28 cellular contexts compared by ENCODE assay signal in genomic region chr11:30254307-30255298, GRCh38. TPM values are rescaled to one million over a fixed set of nuclear protein-coding genes. Genes with fewer than 3 reads are reported as not detected.
DNase-seq lines count a peak whose midpoint lies in the region; TF ChIP-seq lines count a peak whose summit lies in the region.
"Had no signal": no experiment of that assay in that cellular context is flagged by ENCODE, and none has a peak within 500 bp of the region (broad histone marks: within the 10 kb centered on the region; RNA-seq: fewer than 3 reads in every experiment).

No MANE protein-coding gene starts in this region.

- peak overlapping the region; percentile 72 for H3K27ac ChIP-seq in ACC112 (ENCODE audit: low read depth, low read length)
- peak overlapping the region in 1 of 2 experiments; percentile 67; a peak in 2 of 4 replicates for H3K27ac ChIP-seq in SK-N-SH (ENCODE audit: low read depth in 2 of 2, low read length in 1 of 2)
- H3K27ac ChIP-seq in adrenal gland, result no peak overlapping the region
- H3K27ac ChIP-seq: dorsolateral prefrontal cortex had no signal

- CTCF ChIA-PET in SK-N-SH (lab: Yijun Ruan, JAX), result interaction anchor here (0.6 kb wide), 1 partner anchor 684 kb away, joined by 5 read pairs; no protein-coding TSS in a partner anchor

- no peaks in the 10 kb centered on the region for H3K36me3 ChIP-seq in ACC112 (ENCODE audit: insufficient read depth, low read length)
- no peaks in the 10 kb centered on the region for H3K36me3 ChIP-seq in SK-N-SH (replicated peaks in 1 of 2; ENCODE audit: control insufficient read depth in 1 of 2, insufficient read depth in 2 of 2, low read length in 1 of 2)
- H3K36me3 ChIP-seq in adrenal gland (replicated peaks in 1 of 2), result no peaks in the 10 kb centered on the region

- peak overlapping the region; percentile 76 for H3K4me2 ChIP-seq in SK-N-SH

- DNase-seq in H4 (ENCODE audit: low spot score) (peak; percentile 13), SK-N-SH (no peak), foreskin melanocyte (peak; percentile 3), adrenal gland (no peak), NCI-H1436 treated with DMSO at 0.1 percent for 48 hours (lab: John Stamatoyannopoulos, UW) (no peak), Ammon's horn (ENCODE audit: low spot score) (no peak)
- no peak for DNase-seq in stimulated activated CD4-positive, alpha-beta T cell treated with anti-CD3 and anti-CD28 coated beads, Interleukin-4, amount 100 ng/mL, for 24 hours
- DNase-seq: activated CD4-positive, CD25-positive, alpha-beta regulatory T cell treated with anti-CD3 and anti-CD28 coated beads, Interleukin-2, amount 50 U/mL, for 72 hours; activated CD8-positive, alpha-beta T cell treated with anti-CD3 and anti-CD28 coated beads, Interleukin-2, amount 10 ng/mL, durations not matched to agents 7 days and 5 days; activated gamma-delta T cell treated with Interleukin-2 at 50 U/mL for 16 hours; AML-193; dorsolateral prefrontal cortex; head of caudate nucleus; Kasumi-1; left cardiac atrium; mesenchymal stem cell; NCI-H1105 treated with DMSO at 0.1 percent for 48 hours; NCI-H510A treated with DMSO at 0.1 percent for 48 hours; nucleus accumbens; retina; stimulated activated CD4-positive, alpha-beta T cell treated with anti-CD3 and anti-CD28 coated beads, Interleukin-4, amount 100 ng/mL, for 1 hour; stimulated activated naive CD8-positive, alpha-beta T cell treated with anti-CD3 and anti-CD28 coated beads, Interleukin-15, Interleukin-2, amounts not matched to agents 100 U/mL and 50 U/mL, for 24 hours had no signal

- TF ChIP-seq EP300 in SK-N-SH (IDR thresholded peaks at IDR 0.05; ENCODE audit: borderline replicate concordance in 1 of 2, low read depth in 1 of 2, low read length in 1 of 2), result no peak

- H3K79me2 ChIP-seq in ACC112 (ENCODE audit: control insufficient read depth, insufficient read depth, low read length, unreplicated experiment) (no peaks in the 10 kb centered on the region), SK-N-SH (ENCODE audit: insufficient read depth) (no peaks in the 10 kb centered on the region)

- H2AFZ ChIP-seq in ACC112 (ENCODE audit: low read length, unreplicated experiment) (peak overlapping the region; percentile 90), SK-N-SH (ENCODE audit: low read depth) (peak overlapping the region; percentile 98)

- H3K9me2 ChIP-seq in SK-N-SH, result no peaks in the 10 kb centered on the region

- intact Hi-C loops in adrenal gland (cut with DNase I), result no loop called here

- no peaks in the 10 kb centered on the region for H4K20me1 ChIP-seq in SK-N-SH (ENCODE audit: insufficient read depth)

- peaks cover 26% of the 10 kb centered on the region for H3K4me1 ChIP-seq in ACC112 (ENCODE audit: control insufficient read depth, insufficient read depth, low read length, unreplicated experiment)
- H3K4me1 ChIP-seq in SK-N-SH (ENCODE audit: control insufficient read depth in 1 of 2, insufficient read depth in 2 of 2, low read depth in 1 of 2, low read length in 1 of 2), result peaks cover 0 to 7% of the 10 kb centered on the region in 2 experiments; a peak in 2 of 4 replicates
- peaks cover 5 to 16% of the 10 kb centered on the region in 2 donors for H3K4me1 ChIP-seq in adrenal gland (replicated peaks in 1 of 2)

- peak overlapping the region; percentile 52; the same call in 1 of the 2 replicates for H3K9ac ChIP-seq in SK-N-SH

- no peak for TF ChIP-seq RAD21 in SK-N-SH (IDR thresholded peaks at IDR 0.05; ENCODE audit: low read length)

- POLR2A ChIA-PET in SK-N-SH (lab: Yijun Ruan, JAX), result no interaction called here

- H3K27me3 ChIP-seq in ACC112 (ENCODE audit: insufficient read depth, low read length), result no peaks in the 10 kb centered on the region
- no peaks in the 10 kb centered on the region for H3K27me3 ChIP-seq in SK-N-SH (ENCODE audit: insufficient read depth)
- H3K27me3 ChIP-seq in adrenal gland, result no peaks in the 10 kb centered on the region
- H3K27me3 ChIP-seq: dorsolateral prefrontal cortex had no signal

- H3K9me3 ChIP-seq in SK-N-SH, result no peaks in the 10 kb centered on the region
- no peaks in the 10 kb centered on the region for H3K9me3 ChIP-seq in adrenal gland (replicated peaks in 1 of 3)

- H3K4me3 ChIP-seq in ACC112 (ENCODE audit: low read depth, low read length) (no peak overlapping the region), SK-N-SH (ENCODE audit: low read depth in 2 of 2, low read length in 1 of 2) (no peak overlapping the region), adrenal gland (no peak overlapping the region)
- H3K4me3 ChIP-seq: dorsolateral prefrontal cortex had no signal

- TF ChIP-seq CTCF in SK-N-SH (IDR thresholded peaks at IDR 0.05) (no peak), adrenal gland (IDR thresholded peaks at IDR 0.05) (no peak)

- TF ChIP-seq POLR2A in adrenal gland (IDR thresholded peaks at IDR 0.05), result no peak

- 21% methylated on average over 3 of the region's 3 CpGs for WGBS in SK-N-SH (ENCODE audit: low lambda C conversion rate)
- 57 to 69% (median 65%) methylated on average over 3 of the region's 3 CpGs for WGBS in adrenal gland, 4 donors

- peaks cover 22% of the 10 kb centered on the region for H3F3A ChIP-seq in SK-N-SH (replicated peaks; ENCODE audit: insufficient read depth)

TF ChIP-seq in SK-N-SH, 30 proteins besides CTCF, POLR2A, EP300 and RAD21:
- TF ChIP-seq RFX5 (IDR thresholded peaks at IDR 0.05; ENCODE audit: low read length) (no peak), FOXM1 (IDR thresholded peaks at IDR 0.05; ENCODE audit: low read depth) (peak; percentile 24; the same call in 1 of the 2 replicates), TEAD4 (IDR thresholded peaks at IDR 0.05; ENCODE audit: borderline replicate concordance, insufficient read depth) (no peak), ELF1 (IDR thresholded peaks at IDR 0.05) (peak; percentile 65), RXRA (IDR thresholded peaks at IDR 0.05; ENCODE audit: borderline replicate concordance, low read depth) (no peak), GABPA (IDR thresholded peaks at IDR 0.05; ENCODE audit: low read depth) (no peak), FOSL2 (IDR thresholded peaks at IDR 0.05; ENCODE audit: borderline replicate concordance, low read depth) (peak; percentile 65), PBX3 (IDR thresholded peaks at IDR 0.05) (peak; percentile 59), JUND (IDR thresholded peaks at IDR 0.05) (peak; percentile 66)

RNA-seq across cellular contexts. Expression of gene FSHB, which starts 23.8 kb away (rescaled TPM):
- not detected in 2 replicates for total RNA-seq in H4 (2014; rRNA removed; shearing (Covaris generic))
- polyA plus RNA-seq in SK-N-SH (2012; rRNA removed), result not detected in 2 replicates
- not detected in 2 replicates for polyA plus RNA-seq in SK-N-SH (2012; cell fraction: cytosol; rRNA removed)
- polyA plus RNA-seq in SK-N-SH (2012; cell fraction: nucleus; rRNA removed), result not detected in 2 replicates
- total RNA-seq in adrenal gland, result not detected
- not detected for polyA plus RNA-seq in adrenal gland
- total RNA-seq: activated CD8-positive, alpha-beta T cell treated with anti-CD3 and anti-CD28 coated beads, Interleukin-2, amount 10 ng/mL, durations not matched to agents 7 days and 5 days; cardiac septum; dorsolateral prefrontal cortex; endothelial cell of umbilical vein; left cardiac atrium; OCI-LY7; Right ventricle myocardium inferior had no signal
- polyA plus RNA-seq: adipose tissue, endothelial cell of umbilical vein had no signal

Comparison
In these comparisons a context has a peak if more than half of its experiments do, and no peak if none do; other contexts are left out.
1. DNase-seq: peak in H4 (single experiment) and foreskin melanocyte (single experiment); none in SK-N-SH (single experiment), adrenal gland (0 of 7), NCI-H1436 treated with DMSO at 0.1 percent for 48 hours (single experiment), stimulated activated CD4-positive, alpha-beta T cell treated with anti-CD3 and anti-CD28 coated beads, Interleukin-4, amount 100 ng/mL, for 24 hours (single experiment) and Ammon's horn (single experiment).